ENCODE assay signal across 1 cellular context in genomic region chr19:56617531-56617930, GRCh38.
TF ChIP-seq lines count a peak whose summit lies in the region.

No MANE protein-coding gene starts in this region.

TF ChIP-seq in GM23338, 12 proteins besides CTCF, POLR2A, EP300 and RAD21 (continued from another document):
- no peak for TF ChIP-seq ZNF462 (CRISPR knock-in tag; IDR thresholded peaks at IDR 0.05)
- TF ChIP-seq, protein P1, sequence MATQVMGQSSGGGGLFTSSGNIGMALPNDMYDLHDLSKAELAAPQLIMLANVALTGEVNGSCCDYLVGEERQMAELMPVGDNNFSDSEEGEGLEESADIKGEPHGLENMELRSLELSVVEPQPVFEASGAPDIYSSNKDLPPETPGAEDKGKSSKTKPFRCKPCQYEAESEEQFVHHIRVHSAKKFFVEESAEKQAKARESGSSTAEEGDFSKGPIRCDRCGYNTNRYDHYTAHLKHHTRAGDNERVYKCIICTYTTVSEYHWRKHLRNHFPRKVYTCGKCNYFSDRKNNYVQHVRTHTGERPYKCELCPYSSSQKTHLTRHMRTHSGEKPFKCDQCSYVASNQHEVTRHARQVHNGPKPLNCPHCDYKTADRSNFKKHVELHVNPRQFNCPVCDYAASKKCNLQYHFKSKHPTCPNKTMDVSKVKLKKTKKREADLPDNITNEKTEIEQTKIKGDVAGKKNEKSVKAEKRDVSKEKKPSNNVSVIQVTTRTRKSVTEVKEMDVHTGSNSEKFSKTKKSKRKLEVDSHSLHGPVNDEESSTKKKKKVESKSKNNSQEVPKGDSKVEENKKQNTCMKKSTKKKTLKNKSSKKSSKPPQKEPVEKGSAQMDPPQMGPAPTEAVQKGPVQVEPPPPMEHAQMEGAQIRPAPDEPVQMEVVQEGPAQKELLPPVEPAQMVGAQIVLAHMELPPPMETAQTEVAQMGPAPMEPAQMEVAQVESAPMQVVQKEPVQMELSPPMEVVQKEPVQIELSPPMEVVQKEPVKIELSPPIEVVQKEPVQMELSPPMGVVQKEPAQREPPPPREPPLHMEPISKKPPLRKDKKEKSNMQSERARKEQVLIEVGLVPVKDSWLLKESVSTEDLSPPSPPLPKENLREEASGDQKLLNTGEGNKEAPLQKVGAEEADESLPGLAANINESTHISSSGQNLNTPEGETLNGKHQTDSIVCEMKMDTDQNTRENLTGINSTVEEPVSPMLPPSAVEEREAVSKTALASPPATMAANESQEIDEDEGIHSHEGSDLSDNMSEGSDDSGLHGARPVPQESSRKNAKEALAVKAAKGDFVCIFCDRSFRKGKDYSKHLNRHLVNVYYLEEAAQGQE (IDR thresholded peaks at IDR 0.05; ENCODE audit: unreplicated experiment): no peak
- no peak for TF ChIP-seq ZNF114 (CRISPR knock-in tag; IDR thresholded peaks at IDR 0.05)
